16 cellular contexts compared by ENCODE assay signal in the genomic region with DNA sequence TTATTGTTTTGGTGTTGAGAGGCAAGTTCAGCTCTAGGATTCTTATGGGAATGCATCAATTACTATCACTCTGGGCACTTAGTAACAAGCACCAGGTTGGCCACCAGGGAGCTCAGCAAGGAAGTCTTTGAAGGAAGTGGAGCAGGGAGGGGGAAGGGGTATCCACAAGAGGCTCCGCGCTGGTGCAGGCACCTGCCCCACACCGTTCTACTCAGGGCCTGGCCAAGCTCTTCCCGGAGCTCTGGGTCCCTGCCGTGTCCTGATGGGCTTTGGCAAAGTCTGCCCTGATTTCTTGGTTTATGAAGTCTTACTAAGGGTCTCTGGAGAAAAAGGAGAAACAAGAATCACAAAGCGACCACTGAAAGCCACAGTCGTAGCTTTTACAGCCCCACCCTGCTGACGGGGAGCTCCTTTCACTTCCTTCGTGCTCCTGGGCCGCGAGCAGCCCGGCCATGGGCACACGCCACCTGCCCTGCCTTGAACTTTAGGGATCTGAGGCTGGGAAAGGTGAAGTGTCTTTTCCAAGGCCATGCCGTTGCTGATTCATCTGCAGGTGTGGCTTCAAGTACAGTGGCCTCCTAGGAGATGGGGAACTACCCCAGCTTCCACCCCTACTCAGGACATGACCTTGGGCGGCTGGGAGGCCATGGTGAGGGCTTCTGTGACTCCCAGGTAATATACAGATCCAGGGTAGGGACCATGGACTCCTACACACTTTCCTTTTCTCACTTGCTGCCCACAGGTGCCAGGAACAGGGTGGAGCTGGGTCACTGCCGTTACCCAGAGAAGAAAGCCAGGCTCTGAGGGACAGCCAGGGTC. TPM values are rescaled to one million over a fixed set of nuclear protein-coding genes. Genes with fewer than 3 reads are reported as not detected.
DNase-seq lines count a peak whose midpoint lies in the region; ATAC-seq and TF ChIP-seq lines count a peak whose summit lies in the region.
"Had no signal": no experiment of that assay in that cellular context is flagged by ENCODE, and none has a peak within 500 bp of the region (broad histone marks: within the 10 kb centered on the region; RNA-seq: fewer than 3 reads in every experiment).

No MANE protein-coding gene starts in this region.

- H3K9me2 ChIP-seq in HCT116 (ENCODE audit: insufficient read depth): no peaks in the 10 kb centered on the region

- H3K79me1 ChIP-seq in neuronal stem cell (ENCODE audit: low read depth, low read length): no peaks in the 10 kb centered on the region

- no peak overlapping the region for H2AK5ac ChIP-seq in neuronal stem cell (ENCODE audit: low read depth, low read length)

- peak overlapping the region; percentile 59 for H3K23ac ChIP-seq in neuronal stem cell (ENCODE audit: low read depth, low read length, poor library complexity)

- no peak overlapping the region for H3K14ac ChIP-seq in neuronal stem cell (ENCODE audit: low read length)

- no CpG with 5 or more reads among the region's 16 CpGs for WGBS in neuronal stem cell (ENCODE audit: extremely low coverage in 2 of 2, insufficient read length in 2 of 2, insufficient replicate concordance in 1 of 2), 2 donors

- peak overlapping the region; percentile 12 for H3K4me3 Mint-ChIP-seq in activated CD4-positive, alpha-beta memory T cell treated with anti-CD3 and anti-CD28 coated beads, Interleukin-2, amount 10 ng/mL, durations not matched to agents 7 days and 5 days
- H3K4me3 Mint-ChIP-seq: neural progenitor cell had no signal

- H3K9me3 ChIP-seq in HCT116 (ENCODE audit: control insufficient read depth in 1 of 2, insufficient read depth in 1 of 2, low read depth in 1 of 2, low read length in 2 of 2) (no peaks in the 10 kb centered on the region), neuronal stem cell (replicated peaks in 1 of 2; ENCODE audit: control insufficient read depth in 2 of 2, insufficient read depth in 1 of 2, low read depth in 1 of 2, low read length in 2 of 2) (peaks cover 0 to 7% of the 10 kb centered on the region in 2 donors)
- H3K9me3 ChIP-seq: SJSA1 had no signal

- no peaks in the 10 kb centered on the region for H3K9me3 Mint-ChIP-seq in activated CD4-positive, alpha-beta memory T cell treated with anti-CD3 and anti-CD28 coated beads, Interleukin-2, amount 10 ng/mL, durations not matched to agents 7 days and 5 days

- no peak overlapping the region for H2BK120ac ChIP-seq in neuronal stem cell (ENCODE audit: low read depth, low read length)

- no peak for TF ChIP-seq RAD21 in HCT116 (IDR thresholded peaks at IDR 0.05; ENCODE audit: low read depth)

- H3K79me2 ChIP-seq in HCT116 (ENCODE audit: insufficient read depth, low read length): no peaks in the 10 kb centered on the region

- intact Hi-C loops in HCT116 (cut with micrococcal nuclease): loop anchor here (10.0 kb wide), 1 partner anchor 362 kb away; no protein-coding TSS in a partner anchor

- H2AFZ ChIP-seq in HCT116 (ENCODE audit: low read depth, low read length, poor library complexity, severe bottlenecking) (no peak overlapping the region), neuronal stem cell (ENCODE audit: low read length) (no peak overlapping the region)
- H2AFZ ChIP-seq: neural progenitor cell had no signal

- no peak overlapping the region for H3K4me3 ChIP-seq in HCT116 (replicated peaks in 1 of 2; ENCODE audit: low read depth in 1 of 2, low read length in 2 of 2)
- H3K4me3 ChIP-seq in neuronal stem cell (ENCODE audit: low read length in 2 of 2): no peak overlapping the region
- H3K4me3 ChIP-seq: neural progenitor cell, SJSA1, tibial nerve had no signal

- RAD21 ChIA-PET in HCT116 (lab: Charles Lee; ENCODE audit: low non-redundant PET in 1 of 2, low total read pairs in 2 of 2, uncharacterized antibody in 2 of 2, unreplicated experiment in 2 of 2): no interaction called here

- no peaks in the 10 kb centered on the region for H4K20me1 ChIP-seq in HCT116 (ENCODE audit: insufficient read depth)

- H3K4me1 ChIP-seq in HCT116 (ENCODE audit: control insufficient read depth in 1 of 2, insufficient read depth in 2 of 2, low read length in 2 of 2) (peaks cover 0 to 11% of the 10 kb centered on the region in 2 experiments; a peak in 1 of 4 replicates), neuronal stem cell (ENCODE audit: control insufficient read depth in 2 of 2, insufficient read depth in 1 of 2, low read depth in 1 of 2, low read length in 2 of 2) (peaks cover 0 to 4% of the 10 kb centered on the region in 2 donors)
- H3K4me1 ChIP-seq: neural progenitor cell, SJSA1, tibial nerve had no signal

- H2BK12ac ChIP-seq in neuronal stem cell (ENCODE audit: low read length): no peak overlapping the region

- no peak for DNase-seq in activated CD4-positive, CD25-positive, alpha-beta regulatory T cell (lab: John Stamatoyannopoulos, UW)
- DNase-seq in HCT116 (ENCODE audit: low read depth, low spot score) (no peak), neuronal stem cell (ENCODE audit: low spot score) (no peak), NCI-H2196 treated with DMSO at 0.1 percent for 48 hours (lab: John Stamatoyannopoulos, UW; ENCODE audit: unreplicated experiment) (no peak), retina (no peak), mucosa of gallbladder (ENCODE audit: low spot score) (no peak)
- no peak for DNase-seq in activated CD4-positive, alpha-beta memory T cell treated with anti-CD3 and anti-CD28 coated beads, Interleukin-2, amount 10 ng/mL, durations not matched to agents 7 days and 5 days
- DNase-seq: ACHN; GDM1; NCI-H2107; stimulated activated CD4-positive, alpha-beta T cell treated with anti-CD3 and anti-CD28 coated beads, Interleukin-2, amount 100 ng/mL, for 48 hours had no signal

- H3K27me3 ChIP-seq in HCT116 (ENCODE audit: insufficient read depth, low read length) (no peaks in the 10 kb centered on the region), neuronal stem cell (ENCODE audit: control insufficient read depth in 3 of 3, insufficient read depth in 3 of 3, low read depth in 1 of 3, low read length in 3 of 3) (peaks cover 0 to 26% (median under 1%) of the 10 kb centered on the region in 3 experiments)
- H3K27me3 ChIP-seq: neural progenitor cell, SJSA1, tibial nerve had no signal

- no peak overlapping the region for H3K18ac ChIP-seq in neuronal stem cell (ENCODE audit: low read length)

- H3K27ac ChIP-seq in HCT116 (ENCODE audit: low read depth, low read length) (no peak overlapping the region), neuronal stem cell (replicated peaks; ENCODE audit: low read length) (no peak overlapping the region)
- H3K27ac ChIP-seq: neural progenitor cell, SJSA1, tibial nerve had no signal

- H3K4me1 Mint-ChIP-seq in activated CD4-positive, alpha-beta memory T cell treated with anti-CD3 and anti-CD28 coated beads, Interleukin-2, amount 10 ng/mL, durations not matched to agents 7 days and 5 days: peaks cover 15% of the 10 kb centered on the region

- H3K4ac ChIP-seq in neuronal stem cell (ENCODE audit: low read length): no peak overlapping the region

- ATAC-seq in activated CD4-positive, CD25-positive, alpha-beta regulatory T cell treated with anti-CD3 and anti-CD28 coated beads, Interleukin-2, amount 50 U/mL, for 24 hours: peak; percentile 18 to 28
- ATAC-seq in HCT116: peak; percentile 61; the same call in 1 of the 2 replicates

- BruUV-seq in HCT116 (replicated peaks; lab: Mats Ljungman, UMichigan): no TSS peak

- H4K91ac ChIP-seq in neuronal stem cell (ENCODE audit: low read depth, low read length, poor library complexity): no peak overlapping the region

- TF ChIP-seq POLR2A in HCT116 (IDR thresholded peaks at IDR 0.05; ENCODE audit: borderline replicate concordance, extremely low read depth, insufficient read depth, insufficient read length): no peak

- TF ChIP-seq CTCF in HCT116 (IDR thresholded peaks at IDR 0.05 in 2 of 3, conservative IDR thresholded peaks at IDR 0.05 in 1 of 3; ENCODE audit: borderline replicate concordance in 1 of 3, insufficient read depth in 1 of 3, low read depth in 2 of 3, low read length in 2 of 3): no peak

- no peaks in the 10 kb centered on the region for H3K36me3 Mint-ChIP-seq in activated CD4-positive, alpha-beta memory T cell treated with anti-CD3 and anti-CD28 coated beads, Interleukin-2, amount 10 ng/mL, durations not matched to agents 7 days and 5 days (ENCODE audit: low read depth)
- H3K36me3 Mint-ChIP-seq: neural progenitor cell had no signal

- H2BK15ac ChIP-seq in neuronal stem cell (ENCODE audit: low read length): peak overlapping the region; percentile 9

- POLR2A ChIA-PET in HCT116 (lab: Charles Lee): no interaction called here
- POLR2A ChIA-PET in activated CD4-positive, alpha-beta memory T cell treated with anti-CD3 and anti-CD28 coated beads, Interleukin-2, amount 10 ng/mL, durations not matched to agents 7 days and 5 days (lab: Charles Lee): interaction anchor here (0.6 to 1.0 kb wide), 2 partner anchors 14 to 196 kb away, joined by 3 read pairs; no protein-coding TSS in a partner anchor

- H2BK5ac ChIP-seq in neuronal stem cell (ENCODE audit: low read length): no peak overlapping the region

- CTCF ChIA-PET in HCT116 (lab: Charles Lee): interaction anchor here (0.9 kb wide), 1 partner anchor 88 kb away, joined by 5 read pairs; no protein-coding TSS in a partner anchor
- CTCF ChIA-PET in activated CD4-positive, alpha-beta memory T cell treated with anti-CD3 and anti-CD28 coated beads, Interleukin-2, amount 10 ng/mL, durations not matched to agents 7 days and 5 days (lab: Charles Lee): interaction anchor here (0.6 to 1.5 kb wide), 7 partner anchors 8 to 790 kb away, joined by 3 to 9 read pairs (median 4); no protein-coding TSS in a partner anchor

- H4K8ac ChIP-seq in neuronal stem cell (ENCODE audit: low read depth, low read length): no peak overlapping the region

- H3K9ac ChIP-seq in HCT116 (ENCODE audit: low read length) (no peak overlapping the region), neuronal stem cell (ENCODE audit: low read depth, low read length, poor library complexity) (no peak overlapping the region)
- H3K9ac ChIP-seq: neural progenitor cell had no signal

- H3K27ac Mint-ChIP-seq in activated CD4-positive, alpha-beta memory T cell treated with anti-CD3 and anti-CD28 coated beads, Interleukin-2, amount 10 ng/mL, durations not matched to agents 7 days and 5 days: peak overlapping the region; percentile 37
- H3K27ac Mint-ChIP-seq: neural progenitor cell had no signal

- H3K27me3 Mint-ChIP-seq in activated CD4-positive, alpha-beta memory T cell treated with anti-CD3 and anti-CD28 coated beads, Interleukin-2, amount 10 ng/mL, durations not matched to agents 7 days and 5 days: peaks cover 2% of the 10 kb centered on the region

- H3K36me3 ChIP-seq in HCT116 (ENCODE audit: control insufficient read depth in 1 of 2, insufficient read depth in 2 of 2, low read length in 2 of 2) (no peaks in the 10 kb centered on the region), neuronal stem cell (replicated peaks in 1 of 2; ENCODE audit: control insufficient read depth in 2 of 2, insufficient read depth in 2 of 2, low read length in 2 of 2) (peaks cover 0 to 1% of the 10 kb centered on the region in 2 donors)
- H3K36me3 ChIP-seq: neural progenitor cell, SJSA1, tibial nerve had no signal

- H3K4me2 ChIP-seq in HCT116 (ENCODE audit: low read length): no peak overlapping the region
- no peak overlapping the region for H3K4me2 ChIP-seq in neuronal stem cell (ENCODE audit: insufficient read depth, low read length, poor library complexity, severe bottlenecking)
- H3K4me2 ChIP-seq: neural progenitor cell had no signal

RNA-seq across cellular contexts. Expression of gene LRRC32, which starts 15.9 kb away (rescaled TPM):
- total RNA-seq in HCT116 (2021; ENCODE audit: unreplicated experiment) (0.54 TPM), mucosa of gallbladder (33.2 TPM)
- polyA plus RNA-seq in HCT116 (2012): 0.12 TPM in 2 replicates
- 1 to 10 TPM; 7.1 to 7.4 TPM for total RNA-seq in activated CD4-positive, alpha-beta memory T cell treated with anti-CD3 and anti-CD28 coated beads, Interleukin-2, amount 10 ng/mL, durations not matched to agents 7 days and 5 days
- polyA plus RNA-seq in neuronal stem cell (2013, experiment 1 of 2): 0.91 TPM
- polyA plus RNA-seq in neuronal stem cell (2013, experiment 2 of 2): 1.1 TPM
- total RNA-seq: HT-29 had no signal
